ENCODE assay signal across 28 cellular contexts in genomic region chr14:28755930-28756895, GRCh38. TPM values are rescaled to one million over a fixed set of nuclear protein-coding genes. Genes with fewer than 3 reads are reported as not detected.
DNase-seq lines count a peak whose midpoint lies in the region; ATAC-seq and TF ChIP-seq lines count a peak whose summit lies in the region.
"Had no signal": no experiment of that assay in that cellular context is flagged by ENCODE, and none has a peak within 500 bp of the region (broad histone marks: within the 10 kb centered on the region; RNA-seq: fewer than 3 reads in every experiment).

No MANE protein-coding gene starts in this region.

- H3K79me2 ChIP-seq in neural progenitor cell (ENCODE audit: low read depth): no peaks in the 10 kb centered on the region

- intact Hi-C loops in dorsolateral prefrontal cortex (cut with DNase I): loop anchor here (2.0 to 10.0 kb wide), 4 partner anchors 781 to 1689 kb away; no protein-coding TSS in a partner anchor

- H3K27ac Mint-ChIP-seq in neural progenitor cell: no peak overlapping the region
- H3K27ac Mint-ChIP-seq: activated naive CD8-positive, alpha-beta T cell treated with anti-CD3 and anti-CD28 coated beads for 36 hours; B cell; naive thymus-derived CD8-positive, alpha-beta T cell had no signal

- peak overlapping the region; percentile 64 for H3K4me2 ChIP-seq in neural progenitor cell

- no peak overlapping the region for H2AFZ ChIP-seq in neural progenitor cell (replicated peaks)

- H3K36me3 ChIP-seq in neural progenitor cell: no peaks in the 10 kb centered on the region
- H3K36me3 ChIP-seq: esophagus muscularis mucosa, heart left ventricle had no signal

- H3K27me3 Mint-ChIP-seq in neural progenitor cell (ENCODE audit: insufficient read depth, low read depth): peaks cover 69% of the 10 kb centered on the region

- H3K4me1 ChIP-seq in neural progenitor cell: peaks cover 15% of the 10 kb centered on the region

- H3K9me3 Mint-ChIP-seq in neural progenitor cell: no peaks in the 10 kb centered on the region

- H3K4me3 ChIP-seq in dorsolateral prefrontal cortex: peak overlapping the region in 55 of 59 donors; percentile 15 to 80 (median 43)
- peak overlapping the region; percentile 28 for H3K4me3 ChIP-seq in neural progenitor cell
- H3K4me3 ChIP-seq: esophagus muscularis mucosa, heart left ventricle, lung had no signal

- H4K20me1 ChIP-seq in neural progenitor cell (ENCODE audit: low read depth): peaks cover 36% of the 10 kb centered on the region

- H3K4me3 Mint-ChIP-seq in neural progenitor cell: peak overlapping the region; percentile 36
- H3K4me3 Mint-ChIP-seq: activated naive CD8-positive, alpha-beta T cell treated with anti-CD3 and anti-CD28 coated beads for 36 hours; B cell; CD4-positive, alpha-beta memory T cell; naive thymus-derived CD8-positive, alpha-beta T cell; stimulated activated naive CD8-positive, alpha-beta T cell treated with anti-CD3 and anti-CD28 coated beads, Interleukin-15, amount 100 ng/mL, for 72 hours had no signal

- peak; percentile 8 for DNase-seq in ELF-1 (ENCODE audit: low read depth, low spot score)
- peak; percentile 51 for DNase-seq in M059J (ENCODE audit: low read depth)
- no peak for DNase-seq in dorsolateral prefrontal cortex
- DNase-seq in neural progenitor cell (ENCODE audit: low spot score): peak; percentile 25
- no peak for DNase-seq in NCI-H510A treated with DMSO at 0.1 percent for 48 hours (lab: John Stamatoyannopoulos, UW)
- DNase-seq in NCI-H187 treated with DMSO at 0.1 percent for 48 hours (lab: John Stamatoyannopoulos, UW): no peak
- DNase-seq in GM20000 (ENCODE audit: low spot score): no peak
- DNase-seq: activated CD4-positive, alpha-beta T cell treated with anti-CD3 and anti-CD28 coated beads for 4 hours; activated effector memory CD4-positive, alpha-beta T cell treated with Interleukin-2 at 50 U/mL for 16 hours; activated naive CD8-positive, alpha-beta T cell treated with anti-CD3 and anti-CD28 coated beads for 36 hours; CD4-positive, alpha-beta memory T cell; DMS 273 treated with DMSO at 0.1 percent for 48 hours; heart left ventricle; naive thymus-derived CD8-positive, alpha-beta T cell; NCI-H1092; NCI-H1694; stimulated activated naive CD8-positive, alpha-beta T cell treated with anti-CD3 and anti-CD28 coated beads, Interleukin-15, amount 100 ng/mL, for 72 hours; T-helper 9 cell had no signal

- H3K9me3 ChIP-seq in neural progenitor cell (ENCODE audit: low read depth): no peaks in the 10 kb centered on the region
- H3K9me3 ChIP-seq: esophagus muscularis mucosa, heart left ventricle had no signal

- TF ChIP-seq CTCF in dorsolateral prefrontal cortex (IDR thresholded peaks at IDR 0.05 in 54 of 56, conservative IDR thresholded peaks at IDR 0.05 in 2 of 56; ENCODE audit: low read depth in 1 of 56, partially characterized antibody in 56 of 56): no peak
- no peak for TF ChIP-seq CTCF in neural progenitor cell (IDR thresholded peaks at IDR 0.05)
- no peak for TF ChIP-seq CTCF in GM20000 (IDR thresholded peaks at IDR 0.05; ENCODE audit: extremely low read depth, missing control alignments)

- peaks cover 30% of the 10 kb centered on the region for H3K4me1 Mint-ChIP-seq in neural progenitor cell
- H3K4me1 Mint-ChIP-seq: activated naive CD8-positive, alpha-beta T cell treated with anti-CD3 and anti-CD28 coated beads for 36 hours; B cell; CD4-positive, alpha-beta memory T cell; naive thymus-derived CD8-positive, alpha-beta T cell; stimulated activated naive CD8-positive, alpha-beta T cell treated with anti-CD3 and anti-CD28 coated beads, Interleukin-15, amount 100 ng/mL, for 72 hours had no signal

- no peak for ATAC-seq in GM21576 (IDR thresholded peaks at IDR 0.05; ENCODE audit: unreplicated experiment)
- ATAC-seq: HCT116; heart left ventricle; naive thymus-derived CD8-positive, alpha-beta T cell; stimulated activated naive CD8-positive, alpha-beta T cell treated with anti-CD3 and anti-CD28 coated beads, Interleukin-15, amount 100 ng/mL, for 72 hours had no signal

- H3K27ac ChIP-seq in dorsolateral prefrontal cortex (peak overlapping the region in 52 of 59 donors; percentile 4 to 98 (median 89)), neural progenitor cell (no peak overlapping the region)
- H3K27ac ChIP-seq: esophagus muscularis mucosa, heart left ventricle had no signal

- H3K9ac ChIP-seq in neural progenitor cell: no peak overlapping the region

- H3K27me3 ChIP-seq in dorsolateral prefrontal cortex: peaks cover 0 to 76% (median 29%) of the 10 kb centered on the region in 45 donors
- peaks cover 94% of the 10 kb centered on the region for H3K27me3 ChIP-seq in neural progenitor cell

- H3K36me3 Mint-ChIP-seq in neural progenitor cell: no peaks in the 10 kb centered on the region

- peaks cover 12% of the 10 kb centered on the region for H3F3A ChIP-seq in neural progenitor cell (ENCODE audit: low read depth)

RNA-seq across cellular contexts. Expression of gene FOXG1, which starts 10.4 kb away (rescaled TPM):
- 10.6 and 16.7 TPM in 2 replicates for total RNA-seq in M059J (2014; rRNA removed; shearing (Covaris generic))
- 10 to 100 TPM; 25.8 to 72.3 (median 52.9) TPM for total RNA-seq in dorsolateral prefrontal cortex
- total RNA-seq in neural progenitor cell (ENCODE audit: low replicate concordance): 0.69 and 1.5 TPM in 2 replicates
- total RNA-seq: A673; activated naive CD8-positive, alpha-beta T cell treated with anti-CD3 and anti-CD28 coated beads for 36 hours; B cell; cardiac septum; CD4-positive, alpha-beta memory T cell; heart left ventricle; mononuclear cell; naive thymus-derived CD8-positive, alpha-beta T cell; osteoblast; RPMI7951 had no signal

Comparison
In these comparisons a context has a peak if more than half of its experiments do, and no peak if none do; other contexts are left out.
1. DNase-seq: peak in ELF-1 (single experiment), M059J (single experiment) and neural progenitor cell (single experiment); none in dorsolateral prefrontal cortex (0 of 10), NCI-H510A treated with DMSO at 0.1 percent for 48 hours (single experiment), NCI-H187 treated with DMSO at 0.1 percent for 48 hours (single experiment) and GM20000 (single experiment).